In the genomic region with DNA sequence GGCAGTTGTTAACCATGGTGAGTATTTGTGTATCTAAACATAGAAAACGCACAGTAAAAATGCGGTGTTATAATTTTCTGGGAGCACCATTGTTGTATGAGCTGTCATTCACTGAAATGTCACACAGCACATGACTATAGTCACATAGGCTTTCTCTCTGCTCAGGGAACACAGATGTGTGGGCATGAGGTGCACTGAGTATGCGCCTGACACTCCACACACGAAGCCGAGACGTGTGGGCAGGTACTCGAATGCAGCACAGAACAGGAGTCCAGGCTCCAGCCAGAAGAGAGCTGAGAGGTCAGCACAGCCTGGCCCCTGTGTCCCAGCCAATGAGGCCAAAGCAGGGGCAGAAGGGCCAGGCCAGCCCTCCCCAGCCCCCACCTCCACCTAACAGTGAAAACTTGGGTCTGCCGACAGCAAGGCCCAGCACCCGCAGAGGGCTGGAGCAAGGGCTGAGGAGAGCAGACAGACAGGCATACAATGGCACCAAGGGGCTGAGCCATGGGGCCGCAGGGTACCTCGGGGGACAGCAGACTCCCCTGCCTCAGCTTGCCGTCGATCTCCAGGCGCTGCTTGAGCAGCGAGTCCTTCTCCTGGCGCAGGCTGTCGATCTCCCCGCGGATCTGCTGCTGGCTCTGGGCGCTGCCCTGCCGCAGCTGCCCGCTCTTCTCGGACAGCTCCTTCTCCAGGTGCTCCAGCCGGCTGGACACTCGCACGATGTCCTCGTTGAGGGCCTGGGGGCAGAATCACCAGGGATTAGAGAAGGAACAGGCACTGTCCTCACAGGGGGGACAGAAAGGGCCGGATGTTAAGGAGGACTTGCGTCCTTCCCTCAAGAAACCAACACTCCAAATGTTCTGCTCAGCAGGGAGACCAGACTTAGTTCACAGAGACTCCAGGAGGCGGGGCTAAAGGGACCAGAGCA, we compare ENCODE assay signal across 18 cellular contexts. TPM values are rescaled to one million over a fixed set of nuclear protein-coding genes. Genes with fewer than 3 reads are reported as not detected.
DNase-seq lines count a peak whose midpoint lies in the region; ATAC-seq and TF ChIP-seq lines count a peak whose summit lies in the region.
"Had no signal": no experiment of that assay in that cellular context is flagged by ENCODE, and none has a peak within 500 bp of the region (broad histone marks: within the 10 kb centered on the region; RNA-seq: fewer than 3 reads in every experiment).

No MANE protein-coding gene starts in this region.

- no peak overlapping the region for H3K4me3 ChIP-seq in stomach
- H3K4me3 ChIP-seq: thyroid gland had no signal

- H3K36me3 ChIP-seq in stomach = peaks cover 13 to 78% (median 75%) of the 10 kb centered on the region in 4 donors

- intact Hi-C loops in head of caudate nucleus (cut with DNase I) (no loop called here), stomach (cut with DNase I; ENCODE audit: low total_unique reads) (no loop called here), sciatic nerve (cut with DNase I) (no loop called here)

- H3K27ac ChIP-seq in stomach = no peak overlapping the region
- H3K27ac ChIP-seq: thyroid gland, VCaP had no signal

- TF ChIP-seq POLR2A in stomach (IDR thresholded peaks at IDR 0.05) = no peak

- 91 to 97% (median 93%) methylated on average over 17 to 30 of the region's 30 CpGs for WGBS in stomach, 5 donors

- H3K9me3 ChIP-seq in stomach = no peaks in the 10 kb centered on the region
- H3K9me3 ChIP-seq: thyroid gland had no signal

- no peaks in the 10 kb centered on the region for H3K4me1 ChIP-seq in stomach
- H3K4me1 ChIP-seq: thyroid gland had no signal

- ATAC-seq in HG02840 (IDR thresholded peaks at IDR 0.05; ENCODE audit: low FRiP score, unreplicated experiment) (no peak), sciatic nerve (no peak)
- ATAC-seq: activated CD8-positive, alpha-beta T cell treated with anti-CD3 and anti-CD28 coated beads, Interleukin-2, amount 10 ng/mL, durations not matched to agents 7 days and 5 days; effector memory CD8-positive, alpha-beta T cell; T-cell had no signal

- TF ChIP-seq CTCF in stomach (IDR thresholded peaks at IDR 0.05) = no peak

- DNase-seq in activated effector memory CD4-positive, alpha-beta T cell treated with anti-CD3 and anti-CD28 coated beads, Interleukin-2, amount 50 U/mL, for 16 hours = peak; percentile 49
- DNase-seq in activated effector memory CD4-positive, alpha-beta T cell treated with Interleukin-2 at 50 U/mL for 16 hours = no peak
- DNase-seq in head of caudate nucleus = peak in 41 of 42 donors; percentile 26 to 85 (median 61)
- peak; percentile 21 for DNase-seq in stomach
- DNase-seq in DMS114 treated with DMSO at 0.1 percent for 48 hours (lab: John Stamatoyannopoulos, UW; ENCODE audit: unreplicated experiment) = no peak
- no peak for DNase-seq in sciatic nerve (ENCODE audit: low spot score)
- DNase-seq: activated CD8-positive, alpha-beta T cell treated with anti-CD3 and anti-CD28 coated beads, Interleukin-2, amount 10 ng/mL, durations not matched to agents 7 days and 5 days; amygdala; C1 segment of cervical spinal cord; DMS153; effector memory CD8-positive, alpha-beta T cell; kidney glomerular epithelial cell; NCI-H446 treated with DMSO at 0.1 percent for 48 hours; thyroid gland had no signal

- no peaks in the 10 kb centered on the region for H3K27me3 ChIP-seq in stomach
- H3K27me3 ChIP-seq: thyroid gland had no signal

- no peak for TF ChIP-seq EP300 in stomach (IDR thresholded peaks at IDR 0.05)

TF ChIP-seq in PFSK-1, 5 proteins besides CTCF, POLR2A, EP300 and RAD21:
- TF ChIP-seq TAF1 (IDR thresholded peaks at IDR 0.05; ENCODE audit: borderline replicate concordance, insufficient read depth, low read length) (no peak), POLR2AphosphoS5 (IDR thresholded peaks at IDR 0.05; ENCODE audit: low read depth, low read length) (0 out of 2 replicates have a peak, but pooled peaks have one; percentile 3)

RNA-seq across cellular contexts. Expression of gene KIF7, which starts 24.0 kb away (rescaled TPM):
- polyA plus RNA-seq in PFSK-1 (2012; ENCODE audit: insufficient read length, low read depth) = 7.1 TPM
- total RNA-seq in stomach = 10 to 100 TPM in 1 of 5 donors, 1 to 10 TPM in 3, not detected in 1; 3.0 to 13.9 (median 7.9) TPM
- 1 to 10 TPM; 1.7 to 2.3 (median 1.7) TPM for polyA plus RNA-seq in stomach
- 9.2 TPM for total RNA-seq in sciatic nerve

RNA-seq across cellular contexts. Expression of gene PLIN1, which starts 47.9 kb away (rescaled TPM):
- polyA plus RNA-seq in PFSK-1 (2012; ENCODE audit: insufficient read length, low read depth) = not detected
- total RNA-seq in stomach = 1 to 10 TPM; 2.2 to 7.6 (median 3.8) TPM
- polyA plus RNA-seq in stomach = 1 to 10 TPM in 2 of 3 donors, under 1 TPM in 1; 0.12 to 5.5 (median 1.6) TPM
- 57.4 TPM for total RNA-seq in sciatic nerve
- total RNA-seq: activated CD8-positive, alpha-beta T cell treated with anti-CD3 and anti-CD28 coated beads, Interleukin-2, amount 10 ng/mL, durations not matched to agents 7 days and 5 days had no signal

RNA-seq across cellular contexts. Expression of gene TICRR, which starts 56.0 kb away (rescaled TPM):
- 3.6 TPM for polyA plus RNA-seq in PFSK-1 (2012; ENCODE audit: insufficient read length, low read depth)
- total RNA-seq in stomach = 1 to 10 TPM in 4 of 5 donors, under 1 TPM in 1; 0.92 to 3.5 (median 1.6) TPM
- polyA plus RNA-seq in stomach = 1 to 10 TPM in 1 of 3 donors, under 1 TPM in 2; 0.15 to 2.8 (median 0.25) TPM
- total RNA-seq in sciatic nerve = 0.22 TPM

RNA-seq across cellular contexts. Expression of gene PEX11A, which starts 59.3 kb away (rescaled TPM):
- not detected for polyA plus RNA-seq in PFSK-1 (2012; ENCODE audit: insufficient read length, low read depth)
- 10 to 100 TPM in 1 of 5 donors, 1 to 10 TPM in 3, not detected in 1; 2.3 to 11.2 (median 2.9) TPM for total RNA-seq in stomach
- polyA plus RNA-seq in stomach = 1 to 10 TPM; 6.8 to 8.1 (median 7.5) TPM
- 6.2 TPM for total RNA-seq in sciatic nerve

RNA-seq across cellular contexts. Expression of gene WDR93, which starts 59.4 kb away (rescaled TPM):
- polyA plus RNA-seq in PFSK-1 (2012; ENCODE audit: insufficient read length, low read depth) = not detected
- total RNA-seq in stomach (not detected), sciatic nerve (not detected)
- under 1 TPM in 1 of 3 donors, not detected in 2; 0.10 TPM for polyA plus RNA-seq in stomach
- total RNA-seq: activated CD8-positive, alpha-beta T cell treated with anti-CD3 and anti-CD28 coated beads, Interleukin-2, amount 10 ng/mL, durations not matched to agents 7 days and 5 days had no signal

Comparison
In these comparisons a context has a peak if more than half of its experiments do, and no peak if none do; other contexts are left out.
1. DNase-seq: peak in activated effector memory CD4-positive, alpha-beta T cell treated with anti-CD3 and anti-CD28 coated beads, Interleukin-2, amount 50 U/mL, for 16 hours (single experiment), head of caudate nucleus (41 of 42) and stomach (single experiment); none in activated effector memory CD4-positive, alpha-beta T cell treated with Interleukin-2 at 50 U/mL for 16 hours (single experiment), DMS114 treated with DMSO at 0.1 percent for 48 hours (single experiment) and sciatic nerve (single experiment).